ENCODE assay signal across 8 cellular contexts in the genomic region with DNA sequence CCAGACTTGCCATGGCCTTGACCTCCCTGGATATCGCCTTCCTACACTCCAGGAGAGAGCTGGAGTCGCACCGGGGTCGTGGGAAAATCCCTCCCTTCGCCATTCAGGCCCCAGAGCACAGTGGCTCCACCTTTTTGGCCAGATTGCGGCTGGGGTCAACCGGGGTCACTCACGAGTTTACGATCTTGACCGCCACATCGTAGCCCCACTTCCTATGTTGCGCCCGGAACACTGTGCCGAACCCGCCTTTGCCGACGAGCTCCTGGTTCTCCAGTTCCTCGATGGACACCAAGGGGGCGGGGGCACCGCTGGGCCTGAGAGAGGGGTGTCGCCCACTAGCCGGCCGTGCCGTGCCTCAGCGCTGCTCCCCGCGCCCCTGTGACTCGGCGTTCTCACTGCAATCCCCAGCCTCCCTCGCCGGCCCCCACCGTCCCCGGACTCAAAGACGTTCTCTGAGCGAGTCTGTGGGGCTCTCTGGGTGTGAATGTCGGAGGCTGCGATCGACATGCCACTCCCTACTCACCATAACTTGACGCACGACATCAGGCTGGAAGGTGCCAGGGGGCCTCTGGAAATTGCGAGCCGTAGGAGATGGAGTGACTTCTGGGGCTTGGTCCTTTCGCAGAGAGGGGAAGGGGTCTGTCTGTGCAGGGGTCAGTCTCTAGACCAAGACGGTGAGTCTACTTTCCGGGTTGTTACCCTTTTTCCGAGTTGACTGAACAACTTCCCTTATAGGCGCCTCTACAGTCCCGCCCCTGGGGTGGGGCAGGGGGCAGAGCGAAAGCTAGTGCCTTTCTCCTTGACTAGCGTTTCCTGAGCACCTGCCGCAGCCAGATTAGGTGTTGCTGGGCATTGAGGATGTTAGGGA. TPM values are rescaled to one million over a fixed set of nuclear protein-coding genes. Genes with fewer than 3 reads are reported as not detected.
DNase-seq lines count a peak whose midpoint lies in the region; ATAC-seq lines count a peak whose summit lies in the region.

RIPK3 (minus strand) TSS at position 708 of the 868 bp plus-strand sequence; CDS start at position 543, 165 bp downstream.

- DNase-seq in CD4-positive, alpha-beta memory T cell, result peak; percentile 65 to 80 (median 68)
- DNase-seq in LoVo (ENCODE audit: low spot score) (peak; percentile 37), Right ventricle myocardium superior (peak; percentile 77), retina (peak; percentile 38), NCI-H2029 (lab: John Stamatoyannopoulos, UW) (no peak), occipital lobe (lab: John Stamatoyannopoulos, UW) (no peak)
- peak; percentile 81 for DNase-seq in activated T-cell treated with anti-CD3 and anti-CD28 coated beads, Interleukin-2, amount 50 U/mL, for 24 hours

- H3K27me3 Mint-ChIP-seq in CD4-positive, alpha-beta memory T cell, result peaks cover 7 to 13% of the 10 kb centered on the region in 2 donors
- peaks cover 28% of the 10 kb centered on the region for H3K27me3 Mint-ChIP-seq in activated T-cell treated with anti-CD3 and anti-CD28 coated beads, Interleukin-2, amount 50 U/mL, for 24 hours

- ATAC-seq in GM21423 (IDR thresholded peaks at IDR 0.05; ENCODE audit: unreplicated experiment), result peak; percentile 86
- ATAC-seq in Right ventricle myocardium superior (ENCODE audit: poor library complexity), result peak; percentile 69

- H3K27me3 ChIP-seq in CD4-positive, alpha-beta memory T cell (ENCODE audit: insufficient read depth, low read length), result peaks cover 5% of the 10 kb centered on the region

- H3K36me3 ChIP-seq in CD4-positive, alpha-beta memory T cell (ENCODE audit: insufficient read depth, low read length), result peaks cover 18% of the 10 kb centered on the region

- peak within 1 kb of the TSS; percentile 85 to 86 for H3K4me3 ChIP-seq in CD4-positive, alpha-beta memory T cell (ENCODE audit: low read length in 2 of 2)

- peaks cover 32% of the 10 kb centered on the region in 2 donors for H3K36me3 Mint-ChIP-seq in CD4-positive, alpha-beta memory T cell
- H3K36me3 Mint-ChIP-seq in activated T-cell treated with anti-CD3 and anti-CD28 coated beads, Interleukin-2, amount 50 U/mL, for 24 hours (ENCODE audit: low read depth), result peaks cover 20% of the 10 kb centered on the region

- H3K9me3 Mint-ChIP-seq in CD4-positive, alpha-beta memory T cell, result no peaks in the 10 kb centered on the region
- no peaks in the 10 kb centered on the region for H3K9me3 Mint-ChIP-seq in activated T-cell treated with anti-CD3 and anti-CD28 coated beads, Interleukin-2, amount 50 U/mL, for 24 hours

- intact Hi-C loops in CD4-positive, alpha-beta memory T cell (cut with micrococcal nuclease), result no loop called here
- intact Hi-C loops in Right ventricle myocardium superior (cut with DNase I), result no loop called here

- peak within 1 kb of the TSS; percentile 93 to 98 (median 96) for H3K4me3 Mint-ChIP-seq in CD4-positive, alpha-beta memory T cell
- peak within 1 kb of the TSS; percentile 86 for H3K4me3 Mint-ChIP-seq in activated T-cell treated with anti-CD3 and anti-CD28 coated beads, Interleukin-2, amount 50 U/mL, for 24 hours

- peak within 1 kb of the TSS; percentile 82 to 98 (median 96) for H3K27ac Mint-ChIP-seq in CD4-positive, alpha-beta memory T cell
- peak within 1 kb of the TSS; percentile 83 for H3K27ac Mint-ChIP-seq in activated T-cell treated with anti-CD3 and anti-CD28 coated beads, Interleukin-2, amount 50 U/mL, for 24 hours

- peak within 1 kb of the TSS; percentile 67 for H3K27ac ChIP-seq in CD4-positive, alpha-beta memory T cell (ENCODE audit: low read depth, low read length)

- POLR2A ChIA-PET in CD4-positive, alpha-beta memory T cell (lab: Charles Lee; ENCODE audit: partially characterized antibody), result interaction anchor here (0.6 to 12.5 kb wide), 20 partner anchors 9 to 226 kb away, joined by 3 to 361 read pairs (median 4); partner anchors contain the start of genes CBLN3, CHMP4A, CIDEB and DHRS1

- no peaks in the 10 kb centered on the region for H3K9me3 ChIP-seq in CD4-positive, alpha-beta memory T cell (ENCODE audit: control insufficient read depth in 1 of 2, low read length in 2 of 2)

- H3K4me1 Mint-ChIP-seq in CD4-positive, alpha-beta memory T cell, result peaks cover 17 to 50% (median 31%) of the 10 kb centered on the region in 4 donors
- peaks cover 31% of the 10 kb centered on the region for H3K4me1 Mint-ChIP-seq in activated T-cell treated with anti-CD3 and anti-CD28 coated beads, Interleukin-2, amount 50 U/mL, for 24 hours (ENCODE audit: low read depth)

- H3K4me1 ChIP-seq in CD4-positive, alpha-beta memory T cell (ENCODE audit: insufficient read depth, low read length), result peaks cover 32% of the 10 kb centered on the region

- CTCF ChIA-PET in CD4-positive, alpha-beta memory T cell (lab: Charles Lee; ENCODE audit: partially characterized antibody), result interaction anchor here (0.5 to 23.0 kb wide), 7 partner anchors 18 to 282 kb away, joined by 3 to 791 read pairs (median 4); partner anchors contain the start of genes CBLN3, CIDEB, KHNYN and LTB4R

RNA-seq across cellular contexts. Expression of gene RIPK3, which starts in this region (rescaled TPM):
- total RNA-seq in CD4-positive, alpha-beta memory T cell, result 10 to 100 TPM; 63.0 to 63.5 TPM
- polyA plus RNA-seq in CD4-positive, alpha-beta memory T cell, result 10 to 100 TPM in 1 of 2 donors, 1 to 10 TPM in 1; 6.2 to 16.7 TPM
- total RNA-seq in Right ventricle myocardium superior, result 2.9 TPM
- 0.47 TPM for total RNA-seq in occipital lobe

Comparison
In these comparisons a context has a peak if more than half of its experiments do, and no peak if none do; other contexts are left out.
1. RNA of gene RIPK3 (total RNA-seq): 63.0 to 63.5 TPM in CD4-positive, alpha-beta memory T cell; 2.9 TPM in Right ventricle myocardium superior (single experiment) and 0.47 TPM in occipital lobe (single experiment); every median in the first group is over 10 times any median in the second.
2. DNase-seq: peak in CD4-positive, alpha-beta memory T cell (5 of 5), LoVo (single experiment), activated T-cell treated with anti-CD3 and anti-CD28 coated beads, Interleukin-2, amount 50 U/mL, for 24 hours (single experiment), Right ventricle myocardium superior (single experiment) and retina (single experiment); none in NCI-H2029 (single experiment) and occipital lobe (single experiment).